ENCODE assay signal across 10 cellular contexts in the genomic region with DNA sequence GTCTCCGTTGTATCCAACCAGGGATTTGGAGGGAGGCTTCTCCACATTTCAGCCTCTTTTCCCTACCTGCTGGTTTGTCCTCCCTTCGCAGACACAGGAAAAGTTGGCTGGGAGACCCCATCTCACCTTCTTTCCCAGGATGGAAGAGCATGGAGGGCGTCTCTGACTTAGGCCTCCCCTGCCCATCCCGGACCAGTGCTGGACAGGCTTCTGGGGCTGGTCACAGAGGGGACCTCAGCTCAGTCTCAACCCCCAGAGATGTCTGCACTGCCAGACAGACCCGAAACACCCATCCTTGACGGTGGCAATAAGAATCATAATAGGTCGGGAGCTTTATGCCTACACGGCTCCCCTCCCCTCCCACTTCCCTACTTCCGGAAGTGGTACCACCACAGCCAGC. TPM values are rescaled to one million over a fixed set of nuclear protein-coding genes. Genes with fewer than 3 reads are reported as not detected.
A peak's percentile ranks its signal among the peaks of the same experiment; 100 is the strongest.
DNase-seq lines count a peak whose midpoint lies in the region; TF ChIP-seq lines count a peak whose summit lies in the region.
"Had no signal": no experiment of that assay in that cellular context is flagged by ENCODE, and none has a peak within 500 bp of the region (broad histone marks: within the 10 kb centered on the region; RNA-seq: fewer than 3 reads in every experiment).

No MANE protein-coding gene starts in this region.

- no peak overlapping the region for H2BK120ac ChIP-seq in H9 (ENCODE audit: low read depth, low read length, poor library complexity, severe bottlenecking)

- no peak overlapping the region for H3K18ac ChIP-seq in H9 (ENCODE audit: insufficient read length, low read depth, low read length)

- no peak overlapping the region for H3K9ac ChIP-seq in H9 (ENCODE audit: extremely low read depth, insufficient read length, low read length)

- no peak for TF ChIP-seq POLR2A in spleen (IDR thresholded peaks at IDR 0.05)

- H2BK12ac ChIP-seq in H9 (ENCODE audit: insufficient read length, low read depth, low read length): no peak overlapping the region

- H4K8ac ChIP-seq in H9 (replicated peaks; ENCODE audit: insufficient read length, low read depth, low read length): no peak overlapping the region

- H3K4me1 Mint-ChIP-seq in H9: peaks cover 33 to 49% of the 10 kb centered on the region in 2 experiments
- peaks cover 30% of the 10 kb centered on the region for H3K4me1 Mint-ChIP-seq in glutamatergic neuron (ENCODE audit: low read depth, unreplicated experiment)

- H2BK15ac ChIP-seq in H9 (ENCODE audit: low read depth, low read length): no peak overlapping the region

- no peaks in the 10 kb centered on the region for H3K79me2 ChIP-seq in H9 (ENCODE audit: insufficient read depth, low read length)

- no CpG with 5 or more reads among the region's 9 CpGs for WGBS in H9 (ENCODE audit: extremely low coverage, insufficient read length, low lambda C conversion rate)
- WGBS in spleen, 5 donors: 59 to 81% (median 62%) methylated on average over 6 to 9 of the region's 9 CpGs

- H3K14ac ChIP-seq in H9 (ENCODE audit: insufficient read depth, low read length): no peak overlapping the region

- no peak overlapping the region for H2BK5ac ChIP-seq in H9 (ENCODE audit: insufficient read length, low read length)

- H3T11ph ChIP-seq in H9 (ENCODE audit: low read length): no peak overlapping the region

- no peaks in the 10 kb centered on the region for H3K9me3 ChIP-seq in H9 (ENCODE audit: control insufficient read depth, low read depth, low read length)
- H3K9me3 ChIP-seq in spleen: no peaks in the 10 kb centered on the region

- H3K56ac ChIP-seq in H9 (ENCODE audit: insufficient read length, low read depth, low read length): no peak overlapping the region

- no peaks in the 10 kb centered on the region for H3K9me3 Mint-ChIP-seq in H9
- H3K9me3 Mint-ChIP-seq in glutamatergic neuron (ENCODE audit: unreplicated experiment): peaks cover 8% of the 10 kb centered on the region

- H3K27me3 Mint-ChIP-seq in H9 (ENCODE audit: low read depth) (peaks cover 9% of the 10 kb centered on the region), glutamatergic neuron (ENCODE audit: unreplicated experiment) (peaks cover 3% of the 10 kb centered on the region)

- H4K20me1 ChIP-seq in H9 (ENCODE audit: control insufficient read depth, insufficient read depth, insufficient read length): peaks cover 3% of the 10 kb centered on the region

- no peak overlapping the region for H4K5ac ChIP-seq in H9 (ENCODE audit: insufficient read length, low read depth, low read length)

- H3K27ac ChIP-seq in H9 (ENCODE audit: insufficient read length, low read depth, low read length): no peak overlapping the region
- peak overlapping the region in 3 of 8 donors; percentile 79 to 82 (median 81) for H3K27ac ChIP-seq in spleen

- intact Hi-C loops in spleen (cut with DNase I; ENCODE audit: low total_unique reads) (no loop called here), posterior vena cava (cut with DNase I) (no loop called here)

- no peak overlapping the region for H3K4ac ChIP-seq in H9 (ENCODE audit: low read depth, low read length)

- no peaks in the 10 kb centered on the region for H3K79me1 ChIP-seq in H9 (ENCODE audit: insufficient read depth, low read depth, low read length, poor library complexity, severe bottlenecking)

- H3K27ac Mint-ChIP-seq in H9 (no peak overlapping the region), glutamatergic neuron (ENCODE audit: unreplicated experiment) (no peak overlapping the region)

- no peaks in the 10 kb centered on the region for H3K36me3 ChIP-seq in spleen

- H3K23me2 ChIP-seq in H9 (ENCODE audit: insufficient read length, low read depth, low read length, poor library complexity, severe bottlenecking): no peaks in the 10 kb centered on the region

- H3K4me1 ChIP-seq in H9 (ENCODE audit: insufficient read depth, low read length): no peaks in the 10 kb centered on the region; the same call in 1 of the 2 replicates
- H3K4me1 ChIP-seq in spleen: peaks cover 8 to 82% (median 62%) of the 10 kb centered on the region in 6 donors

- DNase-seq in H9 (no peak), glutamatergic neuron (no peak), spleen (peak; percentile 70), NAMALWA (ENCODE audit: low spot score) (no peak), posterior vena cava (ENCODE audit: low spot score) (no peak), activated gamma-delta T cell (lab: John Stamatoyannopoulos, UW) (no peak)
- DNase-seq: activated gamma-delta T cell treated with Interleukin-2 at 50 U/mL for 16 hours, GF-D8, NCI-H2081 treated with DMSO at 0.1 percent for 48 hours had no signal

- peak overlapping the region; percentile 95 for H3K4me3 ChIP-seq in WI38 (ENCODE audit: low read depth, low read length)
- H3K4me3 ChIP-seq in spleen: peak overlapping the region in 5 of 8 donors; percentile 76 to 99 (median 86)

- H3K4me2 ChIP-seq in H9 (ENCODE audit: insufficient read depth, insufficient read length, low read length): no peak overlapping the region

- H4K91ac ChIP-seq in H9 (ENCODE audit: insufficient read length, low read depth, low read length): no peak overlapping the region

- H2BK20ac ChIP-seq in H9 (ENCODE audit: low read depth, low read length, poor library complexity, severe bottlenecking): no peak overlapping the region

- no peak overlapping the region for H3K23ac ChIP-seq in H9 (ENCODE audit: insufficient read length, low read depth, low read length)

- H3K4me3 Mint-ChIP-seq in H9: peak overlapping the region; percentile 74 to 89
- peak overlapping the region; percentile 95 for H3K4me3 Mint-ChIP-seq in glutamatergic neuron (ENCODE audit: unreplicated experiment)

- H3K27me3 ChIP-seq in H9 (ENCODE audit: insufficient read depth, low read length): no peaks in the 10 kb centered on the region
- peaks cover 0 to 19% (median 0%) of the 10 kb centered on the region in 7 donors for H3K27me3 ChIP-seq in spleen (replicated peaks in 1 of 7)

- no peak overlapping the region for H2AK5ac ChIP-seq in H9 (ENCODE audit: insufficient read length, low read length)

- TF ChIP-seq CTCF in H9 (conservative IDR thresholded peaks at IDR 0.05) (no peak), WI38 (IDR thresholded peaks at IDR 0.05; ENCODE audit: low read depth, low read length) (no peak), glutamatergic neuron (IDR thresholded peaks at IDR 0.05; ENCODE audit: partially characterized antibody, unreplicated experiment) (no peak), spleen (IDR thresholded peaks at IDR 0.05 in 8 of 11, conservative IDR thresholded peaks at IDR 0.05 in 3 of 11) (no peak)

- H3K36me3 Mint-ChIP-seq in H9 (ENCODE audit: insufficient read depth in 1 of 3, low read depth in 3 of 3): no peaks in the 10 kb centered on the region; a peak in 1 of 7 replicates
- no peaks in the 10 kb centered on the region for H3K36me3 Mint-ChIP-seq in glutamatergic neuron (ENCODE audit: unreplicated experiment)

- no peak overlapping the region for H2AFZ ChIP-seq in H9 (ENCODE audit: low read length)

RNA-seq across cellular contexts. Expression of a gene that starts 1.6 kb away (rescaled TPM):
- total RNA-seq in H9 (2021) (17.5 and 18.9 TPM in 2 replicates), glutamatergic neuron (ENCODE audit: unreplicated experiment) (30.4 TPM), spleen (10 to 100 TPM; 23.8 to 62.2 (median 54.8) TPM), posterior vena cava (10 to 100 TPM; 48.9 to 52.6 TPM)
- 10 to 100 TPM in 1 of 3 donors, 1 to 10 TPM in 2; 4.9 to 10.4 (median 8.0) TPM for polyA plus RNA-seq in spleen
